ENCODE assay signal across 10 cellular contexts in genomic region chr10:117167346-117168134, GRCh38. TPM values are rescaled to one million over a fixed set of nuclear protein-coding genes. Genes with fewer than 3 reads are reported as not detected.
DNase-seq lines count a peak whose midpoint lies in the region; ATAC-seq and TF ChIP-seq lines count a peak whose summit lies in the region.
"Had no signal": no experiment of that assay in that cellular context is flagged by ENCODE, and none has a peak within 500 bp of the region (broad histone marks: within the 10 kb centered on the region; RNA-seq: fewer than 3 reads in every experiment).

No MANE protein-coding gene starts in this region.

- CTCF ChIA-PET in WTC11 (lab: Charles Lee) = interaction anchor here (0.6 to 5.0 kb wide), 38 partner anchors 8 to 540 kb away, joined by 3 to 72 read pairs (median 5); partner anchors contain the start of gene ENO4
- CTCF ChIA-PET in activated CD4-positive, alpha-beta memory T cell treated with anti-CD3 and anti-CD28 coated beads for 36 hours (lab: Charles Lee) = interaction anchor here (0.6 to 5.0 kb wide), 29 partner anchors 8 to 507 kb away, joined by 3 to 43 read pairs (median 4); partner anchors contain the start of gene ENO4

- H3K4me3 ChIP-seq in iPS-18a (ENCODE audit: low read length) = peak overlapping the region; percentile 47
- H3K4me3 ChIP-seq: GM12878, SJCRH30 had no signal

- no peak for TF ChIP-seq CTCF in WTC11 (IDR thresholded peaks at IDR 0.05)

- no peaks in the 10 kb centered on the region for H3K9me3 ChIP-seq in iPS-18a (ENCODE audit: control insufficient read depth, low read depth, low read length)
- H3K9me3 ChIP-seq: SJCRH30 had no signal

- H3K27me3 ChIP-seq in iPS-18a (ENCODE audit: control insufficient read depth, insufficient read depth, low read length) = peaks cover 100% of the 10 kb centered on the region

- no peak for DNase-seq in activated naive CD4-positive, alpha-beta T cell (lab: John Stamatoyannopoulos, UW)
- DNase-seq in WTC11 (ENCODE audit: low spot score) (no peak), NCI-H146 treated with DMSO at 0.1 percent for 48 hours (lab: John Stamatoyannopoulos, UW; ENCODE audit: unreplicated experiment) (no peak)
- DNase-seq in stimulated activated naive B cell treated with anti-CD40 and anti-IgM and Interleukin-4, amounts not matched to agents 10 μg/mL and 1 μg/mL and 100 μg/mL, for 72 hours = no peak
- no peak for DNase-seq in activated CD4-positive, alpha-beta memory T cell treated with anti-CD3 and anti-CD28 coated beads for 36 hours
- no peak for DNase-seq in activated effector memory CD4-positive, alpha-beta T cell treated with anti-CD3 and anti-CD28 coated beads, Interleukin-2, amount 50 U/mL, for 16 hours

- ATAC-seq in WTC11 = no peak
- ATAC-seq in stimulated activated naive B cell treated with anti-CD40 and anti-IgM and Interleukin-4, amounts not matched to agents 10 μg/mL and 1 μg/mL and 100 μg/mL, for 72 hours (replicated peaks) = no peak

- H3K36me3 ChIP-seq in iPS-18a (ENCODE audit: control insufficient read depth, low read depth, low read length) = no peaks in the 10 kb centered on the region
- H3K36me3 ChIP-seq: SJCRH30 had no signal

- no peak overlapping the region for H3K27ac Mint-ChIP-seq in activated naive CD4-positive, alpha-beta T cell treated with anti-CD3 and anti-CD28 coated beads, Interleukin-2, amount 50 U/mL, for 24 hours
- no peak overlapping the region for H3K27ac Mint-ChIP-seq in WTC11
- H3K27ac Mint-ChIP-seq in stimulated activated naive B cell treated with anti-CD40 and anti-IgM and Interleukin-4, amounts not matched to agents 10 μg/mL and 1 μg/mL and 100 μg/mL, for 72 hours = peak overlapping the region; percentile 65
- no peak overlapping the region for H3K27ac Mint-ChIP-seq in activated CD4-positive, alpha-beta memory T cell treated with anti-CD3 and anti-CD28 coated beads for 36 hours

- H3K4me1 ChIP-seq in iPS-18a (ENCODE audit: control insufficient read depth, low read depth, low read length) = peaks cover under 1% of the 10 kb centered on the region
- H3K4me1 ChIP-seq: SJCRH30 had no signal

- H3K4me3 Mint-ChIP-seq in activated naive CD4-positive, alpha-beta T cell treated with anti-CD3 and anti-CD28 coated beads, Interleukin-2, amount 50 U/mL, for 24 hours = peak overlapping the region; percentile 52
- peak overlapping the region; percentile 68 for H3K4me3 Mint-ChIP-seq in WTC11
- peak overlapping the region in 1 of 2 donors; percentile 6 for H3K4me3 Mint-ChIP-seq in stimulated activated naive B cell treated with anti-CD40 and anti-IgM and Interleukin-4, amounts not matched to agents 10 μg/mL and 1 μg/mL and 100 μg/mL, for 72 hours
- no peak overlapping the region for H3K4me3 Mint-ChIP-seq in activated CD4-positive, alpha-beta memory T cell treated with anti-CD3 and anti-CD28 coated beads for 36 hours

- POLR2A ChIA-PET in WTC11 (lab: Charles Lee) = interaction anchor here (1.2 to 1.4 kb wide), 2 partner anchors 28 to 34 kb away, joined by 3 to 4 read pairs; no protein-coding TSS in a partner anchor
- POLR2A ChIA-PET in activated CD4-positive, alpha-beta memory T cell treated with anti-CD3 and anti-CD28 coated beads for 36 hours (lab: Charles Lee) = no interaction called here

- H3K27me3 Mint-ChIP-seq in activated naive CD4-positive, alpha-beta T cell treated with anti-CD3 and anti-CD28 coated beads, Interleukin-2, amount 50 U/mL, for 24 hours = peaks cover 61% of the 10 kb centered on the region
- H3K27me3 Mint-ChIP-seq in WTC11 (ENCODE audit: low read depth) = peaks cover 100% of the 10 kb centered on the region
- H3K27me3 Mint-ChIP-seq in stimulated activated naive B cell treated with anti-CD40 and anti-IgM and Interleukin-4, amounts not matched to agents 10 μg/mL and 1 μg/mL and 100 μg/mL, for 72 hours = peaks cover 69 to 88% of the 10 kb centered on the region in 2 donors
- H3K27me3 Mint-ChIP-seq in activated CD4-positive, alpha-beta memory T cell treated with anti-CD3 and anti-CD28 coated beads for 36 hours = peaks cover 79% of the 10 kb centered on the region

- intact Hi-C loops in activated CD4-positive, alpha-beta memory T cell treated with anti-CD3 and anti-CD28 coated beads for 36 hours (cut with micrococcal nuclease) = loop anchor here (1.0 kb wide), 2 partner anchors 9 to 370 kb away; no protein-coding TSS in a partner anchor

- no peaks in the 10 kb centered on the region for H3K36me3 Mint-ChIP-seq in activated naive CD4-positive, alpha-beta T cell treated with anti-CD3 and anti-CD28 coated beads, Interleukin-2, amount 50 U/mL, for 24 hours
- no peaks in the 10 kb centered on the region for H3K36me3 Mint-ChIP-seq in WTC11
- no peaks in the 10 kb centered on the region for H3K36me3 Mint-ChIP-seq in stimulated activated naive B cell treated with anti-CD40 and anti-IgM and Interleukin-4, amounts not matched to agents 10 μg/mL and 1 μg/mL and 100 μg/mL, for 72 hours
- no peaks in the 10 kb centered on the region for H3K36me3 Mint-ChIP-seq in activated CD4-positive, alpha-beta memory T cell treated with anti-CD3 and anti-CD28 coated beads for 36 hours

- no peaks in the 10 kb centered on the region for H3K9me3 Mint-ChIP-seq in activated naive CD4-positive, alpha-beta T cell treated with anti-CD3 and anti-CD28 coated beads, Interleukin-2, amount 50 U/mL, for 24 hours
- no peaks in the 10 kb centered on the region for H3K9me3 Mint-ChIP-seq in WTC11
- peaks cover 0 to 1% of the 10 kb centered on the region in 2 donors for H3K9me3 Mint-ChIP-seq in stimulated activated naive B cell treated with anti-CD40 and anti-IgM and Interleukin-4, amounts not matched to agents 10 μg/mL and 1 μg/mL and 100 μg/mL, for 72 hours
- no peaks in the 10 kb centered on the region for H3K9me3 Mint-ChIP-seq in activated CD4-positive, alpha-beta memory T cell treated with anti-CD3 and anti-CD28 coated beads for 36 hours

- no peak overlapping the region for H3K27ac ChIP-seq in iPS-18a (ENCODE audit: low read length)
- H3K27ac ChIP-seq: SJCRH30 had no signal

- H3K4me1 Mint-ChIP-seq in activated naive CD4-positive, alpha-beta T cell treated with anti-CD3 and anti-CD28 coated beads, Interleukin-2, amount 50 U/mL, for 24 hours = peaks cover 37% of the 10 kb centered on the region
- peaks cover 36% of the 10 kb centered on the region for H3K4me1 Mint-ChIP-seq in WTC11
- peaks cover 10 to 23% of the 10 kb centered on the region in 2 donors for H3K4me1 Mint-ChIP-seq in stimulated activated naive B cell treated with anti-CD40 and anti-IgM and Interleukin-4, amounts not matched to agents 10 μg/mL and 1 μg/mL and 100 μg/mL, for 72 hours
- H3K4me1 Mint-ChIP-seq in activated CD4-positive, alpha-beta memory T cell treated with anti-CD3 and anti-CD28 coated beads for 36 hours (ENCODE audit: low read depth) = peaks cover 34% of the 10 kb centered on the region

- H3K9ac ChIP-seq in iPS-18a (ENCODE audit: low read length) = no peak overlapping the region

TF ChIP-seq in WTC11, 78 proteins besides CTCF, POLR2A, EP300 and RAD21:
- TF ChIP-seq CREM (CRISPR knock-in tag; IDR thresholded peaks at IDR 0.05) (0 out of 2 replicates have a peak, but pooled peaks have one; percentile 25), ZNF138 (CRISPR knock-in tag; conservative IDR thresholded peaks at IDR 0.05) (no peak)

RNA-seq across cellular contexts. Expression of gene VAX1, which starts 29.5 kb away (rescaled TPM):
- total RNA-seq in WTC11 (2021) = 0.04 TPM in 1 of 3 replicates, not detected in the others
- total RNA-seq in activated CD4-positive, alpha-beta memory T cell treated with anti-CD3 and anti-CD28 coated beads for 36 hours = not detected
- total RNA-seq: GM12878, SJCRH30 had no signal

RNA-seq across cellular contexts. Expression of gene KCNK18, which starts 29.7 kb away (rescaled TPM):
- not detected in 3 replicates for total RNA-seq in WTC11 (2021)
- not detected for total RNA-seq in activated CD4-positive, alpha-beta memory T cell treated with anti-CD3 and anti-CD28 coated beads for 36 hours
- total RNA-seq: GM12878, SJCRH30 had no signal
